7 cellular contexts compared by ENCODE assay signal in genomic region chr13:49995535-49996165, GRCh38. TPM values are rescaled to one million over a fixed set of nuclear protein-coding genes. Genes with fewer than 3 reads are reported as not detected.
A peak's percentile ranks its signal among the peaks of the same experiment; 100 is the strongest.
DNase-seq lines count a peak whose midpoint lies in the region; ATAC-seq and TF ChIP-seq lines count a peak whose summit lies in the region.

No MANE protein-coding gene starts in this region.

- intact Hi-C loops in esophagus muscularis mucosa (cut with DNase I), result loop anchor here (2.0 to 5.0 kb wide), 2 partner anchors 129 to 917 kb away; no protein-coding TSS in a partner anchor

- no peak for ATAC-seq in HG03025 (IDR thresholded peaks at IDR 0.05; ENCODE audit: low FRiP score, unreplicated experiment)
- no peak for ATAC-seq in HG03097 (IDR thresholded peaks at IDR 0.05; ENCODE audit: low FRiP score, unreplicated experiment)

- peaks cover 3% of the 10 kb centered on the region; the same call in 1 of the 2 replicates for H3K27me3 ChIP-seq in H7 (ENCODE audit: control insufficient read depth, insufficient read depth, low read length)
- H3K27me3 ChIP-seq in SJSA1 (replicated peaks), result no peaks in the 10 kb centered on the region
- no peaks in the 10 kb centered on the region for H3K27me3 ChIP-seq in esophagus muscularis mucosa

- no peaks in the 10 kb centered on the region for H3K9me3 ChIP-seq in SJSA1 (replicated peaks)
- H3K9me3 ChIP-seq in esophagus muscularis mucosa, result no peaks in the 10 kb centered on the region

- H3K27ac ChIP-seq in SJSA1 (peak overlapping the region; percentile 99), esophagus muscularis mucosa (replicated peaks in 1 of 4) (peak overlapping the region; percentile 99)

- DNase-seq in H7, result peak; percentile 28
- DNase-seq in SJSA1 (ENCODE audit: low read depth in 1 of 2, low spot score in 2 of 2), result no peak
- no peak for DNase-seq in esophagus muscularis mucosa (ENCODE audit: extremely low spot score)
- DNase-seq in progenitor cell of endocrine pancreas (ENCODE audit: low spot score, unreplicated experiment), result no peak
- DNase-seq in KG1 (lab: John Stamatoyannopoulos, UW), result no peak

- H3K27me3 Mint-ChIP-seq in progenitor cell of endocrine pancreas, result no peaks in the 10 kb centered on the region

- TF ChIP-seq CTCF in esophagus muscularis mucosa (IDR thresholded peaks at IDR 0.05), result no peak
- TF ChIP-seq CTCF in progenitor cell of endocrine pancreas (IDR thresholded peaks at IDR 0.05; ENCODE audit: unreplicated experiment), result no peak

- peaks cover 14% of the 10 kb centered on the region for H3K4me1 ChIP-seq in SJSA1 (replicated peaks)
- H3K4me1 ChIP-seq in esophagus muscularis mucosa, result peaks cover 34 to 38% (median 36%) of the 10 kb centered on the region in 4 donors

- H3K36me3 Mint-ChIP-seq in progenitor cell of endocrine pancreas (ENCODE audit: insufficient read depth), result peaks cover 12% of the 10 kb centered on the region

- TF ChIP-seq EP300 in esophagus muscularis mucosa (IDR thresholded peaks at IDR 0.05), result no peak

- TF ChIP-seq POLR2A in esophagus muscularis mucosa (IDR thresholded peaks at IDR 0.05; ENCODE audit: low read depth), result no peak

- peak overlapping the region; percentile 77 for H3K4me3 Mint-ChIP-seq in progenitor cell of endocrine pancreas (ENCODE audit: low read depth)

- H3K4me3 ChIP-seq in H7 (ENCODE audit: insufficient read depth, low read depth, low read length) (peak overlapping the region; percentile 65), SJSA1 (peak overlapping the region; percentile 79), esophagus muscularis mucosa (peak overlapping the region; percentile 86 to 96 (median 94))

- H3K27ac Mint-ChIP-seq in progenitor cell of endocrine pancreas, result peak overlapping the region; percentile 53

- WGBS in esophagus muscularis mucosa, result 29% methylated on average over 15 of the region's 15 CpGs

- H3K9me3 Mint-ChIP-seq in progenitor cell of endocrine pancreas (ENCODE audit: low read depth), result no peaks in the 10 kb centered on the region

- H3K36me3 ChIP-seq in H7 (replicated peaks; ENCODE audit: control insufficient read depth, insufficient read depth, low read length) (no peaks in the 10 kb centered on the region; the same call in 1 of the 2 replicates), SJSA1 (peaks cover 36% of the 10 kb centered on the region), esophagus muscularis mucosa (peaks cover 0 to 28% (median 8%) of the 10 kb centered on the region in 4 donors)

- peaks cover 22% of the 10 kb centered on the region for H3K4me1 Mint-ChIP-seq in progenitor cell of endocrine pancreas (ENCODE audit: low read depth)

RNA-seq across cellular contexts. Expression of gene TRIM13, which starts 1.2 kb away (rescaled TPM):
- 22.7 and 29.4 TPM in 2 replicates for total RNA-seq in H7 (2014; rRNA removed; shearing (Covaris generic))
- 15.7 and 19.0 TPM in 2 replicates for total RNA-seq in SJSA1 (2014; rRNA removed; shearing (Covaris generic))
- 10 to 100 TPM; 21.4 to 38.6 (median 34.8) TPM for total RNA-seq in esophagus muscularis mucosa
- total RNA-seq in progenitor cell of endocrine pancreas, result 49.1 and 51.6 TPM in 2 replicates

RNA-seq across cellular contexts. Expression of gene KCNRG, which starts 19.6 kb away (rescaled TPM):
- 0.33 and 1.0 TPM in 2 replicates for total RNA-seq in H7 (2014; rRNA removed; shearing (Covaris generic))
- 1.9 TPM in 1 of 2 replicates, not detected in the other for total RNA-seq in SJSA1 (2014; rRNA removed; shearing (Covaris generic))
- total RNA-seq in esophagus muscularis mucosa (1 to 10 TPM; 2.7 to 5.4 (median 2.9) TPM), progenitor cell of endocrine pancreas (1.3 and 2.2 TPM in 2 replicates)

RNA-seq across cellular contexts. Expression of gene SPRYD7, which starts 59.5 kb away (rescaled TPM):
- total RNA-seq in H7 (2014; rRNA removed; shearing (Covaris generic)), result 1.6 and 2.4 TPM in 2 replicates
- 12.3 and 13.2 TPM in 2 replicates for total RNA-seq in SJSA1 (2014; rRNA removed; shearing (Covaris generic))
- total RNA-seq in esophagus muscularis mucosa (10 to 100 TPM; 10.9 to 18.8 (median 15.0) TPM), progenitor cell of endocrine pancreas (3.1 and 4.4 TPM in 2 replicates)
